Comparison of ENCODE assay signal across 8 cellular contexts in the genomic region with DNA sequence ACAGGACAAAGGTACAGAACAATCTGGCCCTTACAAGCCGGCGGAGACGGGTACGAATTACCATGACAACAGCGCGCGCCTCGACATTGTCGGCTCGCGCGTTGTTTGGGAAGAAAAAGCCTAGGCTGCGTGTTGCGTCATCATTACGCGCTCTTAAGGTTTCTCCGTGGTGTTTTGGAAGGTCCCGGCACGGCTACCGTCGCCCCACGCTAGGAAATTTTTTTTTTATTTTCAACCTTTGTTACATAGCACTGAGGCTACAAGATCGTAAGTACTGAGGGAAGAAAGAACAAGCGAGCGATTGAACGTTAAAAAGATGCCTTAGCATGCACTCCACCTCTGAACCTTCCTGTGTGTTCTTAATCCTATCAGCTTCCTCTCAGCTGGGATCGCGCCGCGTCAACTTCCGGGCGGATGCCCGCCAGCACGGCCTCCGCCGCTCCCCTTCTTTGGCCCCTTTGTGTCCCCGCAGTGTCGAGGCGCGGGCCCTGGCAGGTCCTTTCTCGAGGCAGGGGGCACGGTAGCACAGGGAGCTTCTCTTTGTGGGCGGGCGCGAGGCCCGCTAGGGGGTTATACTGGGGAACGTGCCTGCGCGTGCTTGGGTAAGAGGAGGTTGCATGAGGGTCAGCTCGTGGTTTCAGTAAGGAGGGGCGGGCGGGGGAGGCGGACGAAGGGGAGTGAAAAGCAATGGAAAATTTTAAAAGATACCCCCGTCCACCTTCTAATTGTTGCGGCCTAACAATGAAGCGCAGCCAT. TPM values are rescaled to one million over a fixed set of nuclear protein-coding genes. Genes with fewer than 3 reads are reported as not detected.
DNase-seq lines count a peak whose midpoint lies in the region; ATAC-seq, FAIRE-seq and TF ChIP-seq lines count a peak whose summit lies in the region.

A gene with protein sequence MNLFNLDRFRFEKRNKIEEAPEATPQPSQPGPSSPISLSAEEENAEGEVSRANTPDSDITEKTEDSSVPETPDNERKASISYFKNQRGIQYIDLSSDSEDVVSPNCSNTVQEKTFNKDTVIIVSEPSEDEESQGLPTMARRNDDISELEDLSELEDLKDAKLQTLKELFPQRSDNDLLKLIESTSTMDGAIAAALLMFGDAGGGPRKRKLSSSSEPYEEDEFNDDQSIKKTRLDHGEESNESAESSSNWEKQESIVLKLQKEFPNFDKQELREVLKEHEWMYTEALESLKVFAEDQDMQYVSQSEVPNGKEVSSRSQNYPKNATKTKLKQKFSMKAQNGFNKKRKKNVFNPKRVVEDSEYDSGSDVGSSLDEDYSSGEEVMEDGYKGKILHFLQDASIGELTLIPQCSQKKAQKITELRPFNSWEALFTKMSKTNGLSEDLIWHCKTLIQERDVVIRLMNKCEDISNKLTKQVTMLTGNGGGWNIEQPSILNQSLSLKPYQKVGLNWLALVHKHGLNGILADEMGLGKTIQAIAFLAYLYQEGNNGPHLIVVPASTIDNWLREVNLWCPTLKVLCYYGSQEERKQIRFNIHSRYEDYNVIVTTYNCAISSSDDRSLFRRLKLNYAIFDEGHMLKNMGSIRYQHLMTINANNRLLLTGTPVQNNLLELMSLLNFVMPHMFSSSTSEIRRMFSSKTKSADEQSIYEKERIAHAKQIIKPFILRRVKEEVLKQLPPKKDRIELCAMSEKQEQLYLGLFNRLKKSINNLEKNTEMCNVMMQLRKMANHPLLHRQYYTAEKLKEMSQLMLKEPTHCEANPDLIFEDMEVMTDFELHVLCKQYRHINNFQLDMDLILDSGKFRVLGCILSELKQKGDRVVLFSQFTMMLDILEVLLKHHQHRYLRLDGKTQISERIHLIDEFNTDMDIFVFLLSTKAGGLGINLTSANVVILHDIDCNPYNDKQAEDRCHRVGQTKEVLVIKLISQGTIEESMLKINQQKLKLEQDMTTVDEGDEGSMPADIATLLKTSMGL (plus strand): TSS at position 397 of the 756 bp plus-strand sequence. CDS start 530 bp downstream, outside the sequence.

- TF ChIP-seq CTCF in SU-DHL-6 (IDR thresholded peaks at IDR 0.05; ENCODE audit: insufficient read depth, low read length, poor library complexity, severe bottlenecking) (no peak), pancreas (IDR thresholded peaks at IDR 0.05) (no peak), tibial artery (IDR thresholded peaks at IDR 0.05) (peak in 1 of 2 experiments; percentile 9)

- peak; percentile 95 for FAIRE-seq in pancreas (lab: Jason Lieb, UNC)

- no peaks in the 10 kb centered on the region for H4K20me1 ChIP-seq in SU-DHL-6 (ENCODE audit: low read depth, low read length)

- intact Hi-C loops in Right ventricle myocardium superior (cut with DNase I) (no loop called here), pancreas (cut with DNase I) (no loop called here), tibial artery (cut with DNase I; ENCODE audit: low total_unique reads) (no loop called here)

- H3K36me3 ChIP-seq in SU-DHL-6 (ENCODE audit: low read length) (0 out of 2 replicates have a peak, but pooled peaks cover 4% of the 10 kb centered on the region), pancreas (peaks cover 0 to 4% (median 0%) of the 10 kb centered on the region in 3 donors), tibial artery (peaks cover 9 to 18% (median 10%) of the 10 kb centered on the region in 3 donors)

- H3K9me3 Mint-ChIP-seq in activated naive CD8-positive, alpha-beta T cell treated with anti-CD3 and anti-CD28 coated beads, Interleukin-2, amount 10 ng/mL, durations not matched to agents 7 days and 5 days: no peaks in the 10 kb centered on the region

- peaks cover 28% of the 10 kb centered on the region for H3K4me1 Mint-ChIP-seq in activated naive CD8-positive, alpha-beta T cell treated with anti-CD3 and anti-CD28 coated beads, Interleukin-2, amount 10 ng/mL, durations not matched to agents 7 days and 5 days

- no peaks in the 10 kb centered on the region for H3K9me2 ChIP-seq in SU-DHL-6 (replicated peaks; ENCODE audit: insufficient read depth, low read length)

- H3K27ac Mint-ChIP-seq in activated naive CD8-positive, alpha-beta T cell treated with anti-CD3 and anti-CD28 coated beads, Interleukin-2, amount 10 ng/mL, durations not matched to agents 7 days and 5 days: peak within 1 kb of the TSS; percentile 98

- H3K9ac ChIP-seq in SU-DHL-6 (ENCODE audit: low read length): peak within 1 kb of the TSS; percentile 62

- peak within 1 kb of the TSS; percentile 74 for H3K27ac ChIP-seq in SU-DHL-6 (ENCODE audit: low read depth, low read length)
- peak within 1 kb of the TSS; percentile 78 to 90 (median 84) for H3K27ac ChIP-seq in pancreas
- H3K27ac ChIP-seq in tibial artery: peak within 1 kb of the TSS; percentile 92 to 95

- no peaks in the 10 kb centered on the region for H3F3A ChIP-seq in SU-DHL-6 (ENCODE audit: insufficient read depth)

- no peaks in the 10 kb centered on the region for H3K9me3 ChIP-seq in SU-DHL-6 (ENCODE audit: insufficient read depth, low read length)
- H3K9me3 ChIP-seq in pancreas: no peaks in the 10 kb centered on the region
- no peaks in the 10 kb centered on the region for H3K9me3 ChIP-seq in tibial artery

- H3K79me2 ChIP-seq in SU-DHL-6 (ENCODE audit: insufficient read depth, low read length): peaks cover 22% of the 10 kb centered on the region; the same call in 1 of the 2 replicates

- H2AFZ ChIP-seq in SU-DHL-6 (ENCODE audit: low read depth, low read length, severe bottlenecking): peak within 1 kb of the TSS; percentile 77

- H3K4me1 ChIP-seq in pancreas (peaks cover 5 to 16% (median 9%) of the 10 kb centered on the region in 3 donors), tibial artery (peaks cover 0 to 19% (median 13%) of the 10 kb centered on the region in 4 donors)

- WGBS in pancreas, 2 donors: 0% methylated on average over 57 of the region's 57 CpGs

- DNase-seq in NCI-H128 (lab: John Stamatoyannopoulos, UW; ENCODE audit: unreplicated experiment) (peak; percentile 75), Right ventricle myocardium superior (peak; percentile 93), pancreas (peak; percentile 84 to 90 (median 88)), tibial artery (peak; percentile 87 to 92)
- peak; percentile 84 for DNase-seq in activated naive CD8-positive, alpha-beta T cell treated with anti-CD3 and anti-CD28 coated beads, Interleukin-2, amount 10 ng/mL, durations not matched to agents 7 days and 5 days

- peaks cover 20% of the 10 kb centered on the region for H3K36me3 Mint-ChIP-seq in activated naive CD8-positive, alpha-beta T cell treated with anti-CD3 and anti-CD28 coated beads, Interleukin-2, amount 10 ng/mL, durations not matched to agents 7 days and 5 days

- peak within 1 kb of the TSS; percentile 68 for H3K4me3 ChIP-seq in SU-DHL-6 (ENCODE audit: insufficient read depth, low read length, poor library complexity, severe bottlenecking)
- H3K4me3 ChIP-seq in pancreas: peak within 1 kb of the TSS; percentile 60 to 64 (median 64)
- peak within 1 kb of the TSS; percentile 86 to 95 for H3K4me3 ChIP-seq in tibial artery

- POLR2A ChIA-PET in activated naive CD8-positive, alpha-beta T cell treated with anti-CD3 and anti-CD28 coated beads, Interleukin-2, amount 10 ng/mL, durations not matched to agents 7 days and 5 days (lab: Charles Lee): interaction anchor here (0.7 kb wide), 1 partner anchor 10 kb away, joined by 3 read pairs; no protein-coding TSS in a partner anchor

- H3K27me3 Mint-ChIP-seq in activated naive CD8-positive, alpha-beta T cell treated with anti-CD3 and anti-CD28 coated beads, Interleukin-2, amount 10 ng/mL, durations not matched to agents 7 days and 5 days: peaks cover 5% of the 10 kb centered on the region

- peak within 1 kb of the TSS; percentile 94 for H3K4me3 Mint-ChIP-seq in activated naive CD8-positive, alpha-beta T cell treated with anti-CD3 and anti-CD28 coated beads, Interleukin-2, amount 10 ng/mL, durations not matched to agents 7 days and 5 days

- ATAC-seq in HG02678 (IDR thresholded peaks at IDR 0.05; ENCODE audit: unreplicated experiment): peak; percentile 93
- ATAC-seq in activated naive CD8-positive, alpha-beta T cell treated with anti-CD3 and anti-CD28 coated beads, Interleukin-2, amount 10 ng/mL, durations not matched to agents 7 days and 5 days (ENCODE audit: low read depth): peak; percentile 97
- peak; percentile 99 for ATAC-seq in Right ventricle myocardium superior (ENCODE audit: poor library complexity)
- peak; percentile 93 to 98 (median 97) for ATAC-seq in pancreas

- H3K27me3 ChIP-seq in SU-DHL-6 (ENCODE audit: low read length) (no peaks in the 10 kb centered on the region), pancreas (no peaks in the 10 kb centered on the region), tibial artery (no peaks in the 10 kb centered on the region)

- peak; percentile 65 for TF ChIP-seq POLR2A in GM10847 (IDR thresholded peaks at IDR 0.05; ENCODE audit: extremely low read depth, insufficient read length)

- peak within 1 kb of the TSS; percentile 77 for H3K4me2 ChIP-seq in SU-DHL-6 (ENCODE audit: low read depth, low read length, poor library complexity, severe bottlenecking)

RNA-seq across cellular contexts. Expression of the gene that starts here (rescaled TPM):
- 10 to 100 TPM; 26.1 to 27.7 TPM for total RNA-seq in activated naive CD8-positive, alpha-beta T cell treated with anti-CD3 and anti-CD28 coated beads, Interleukin-2, amount 10 ng/mL, durations not matched to agents 7 days and 5 days
- total RNA-seq in Right ventricle myocardium superior (10.4 TPM), pancreas (10 to 100 TPM in 1 of 6 donors, 1 to 10 TPM in 5; 6.4 to 14.1 (median 9.2) TPM)
- 1 to 10 TPM; 4.9 to 9.8 TPM for polyA plus RNA-seq in pancreas

Comparison
In these comparisons a context has a peak if more than half of its experiments do, and no peak if none do; other contexts are left out.
1. Peak in every context shown above with its lines: DNase-seq, ATAC-seq, H3K4me3 ChIP-seq and H3K27ac ChIP-seq.